ENCODE assay signal across 1 cellular context in genomic region chr11:46295312-46295995, GRCh38.
TF ChIP-seq lines count a peak whose summit lies in the region.

No MANE protein-coding gene starts in this region.

TF ChIP-seq in WTC11, 78 proteins besides CTCF, POLR2A, EP300 and RAD21 (continued from another document):
- no peak for TF ChIP-seq ZNF512 (CRISPR knock-in tag; IDR thresholded peaks at IDR 0.05; ENCODE audit: borderline replicate concordance)
- peak; percentile 80; the same call in 1 of the 2 replicates for TF ChIP-seq TCF7 (CRISPR knock-in tag; IDR thresholded peaks at IDR 0.05; ENCODE audit: low read depth)
- peak; percentile 93; the same call in 1 of the 2 replicates for TF ChIP-seq TEAD1 (CRISPR knock-in tag; IDR thresholded peaks at IDR 0.05)
- TF ChIP-seq TP53 (CRISPR knock-in tag; IDR thresholded peaks at IDR 0.05), result 0 out of 2 replicates have a peak, but pooled peaks have one; percentile 68
- no peak for TF ChIP-seq ERG (CRISPR knock-in tag; IDR thresholded peaks at IDR 0.05)
- TF ChIP-seq IRF2 (CRISPR knock-in tag; IDR thresholded peaks at IDR 0.05; ENCODE audit: borderline replicate concordance, low read depth), result no peak
- no peak for TF ChIP-seq CREB1 (CRISPR knock-in tag; IDR thresholded peaks at IDR 0.05)
- TF ChIP-seq NFYB (CRISPR knock-in tag; conservative IDR thresholded peaks at IDR 0.05; ENCODE audit: low read depth), result peak; percentile 89
- TF ChIP-seq ATF1 (CRISPR knock-in tag; IDR thresholded peaks at IDR 0.05), result peak; percentile 67; the same call in 1 of the 2 replicates
- TF ChIP-seq JUN (CRISPR knock-in tag; IDR thresholded peaks at IDR 0.05), result no peak; the same call in 1 of the 2 replicates
- no peak for TF ChIP-seq RORB (CRISPR knock-in tag; IDR thresholded peaks at IDR 0.05)
- TF ChIP-seq HMGXB4 (CRISPR knock-in tag; IDR thresholded peaks at IDR 0.05), result peak; percentile 70; the same call in 1 of the 2 replicates
- TF ChIP-seq ETV6 (CRISPR knock-in tag; IDR thresholded peaks at IDR 0.05), result peak; percentile 55; the same call in 1 of the 2 replicates
- no peak for TF ChIP-seq NR3C1 (CRISPR knock-in tag; conservative IDR thresholded peaks at IDR 0.05; ENCODE audit: low read depth)
- no peak for TF ChIP-seq AR (CRISPR knock-in tag; IDR thresholded peaks at IDR 0.05)
- 0 out of 2 replicates have a peak, but pooled peaks have one; percentile 48 for TF ChIP-seq ZNF138 (CRISPR knock-in tag; conservative IDR thresholded peaks at IDR 0.05)
- TF ChIP-seq E2F4 (CRISPR knock-in tag; IDR thresholded peaks at IDR 0.05; ENCODE audit: borderline replicate concordance, low read depth), result peak; percentile 55; the same call in 1 of the 2 replicates
- no peak for TF ChIP-seq MXD4 (CRISPR knock-in tag; IDR thresholded peaks at IDR 0.05; ENCODE audit: borderline replicate concordance)
- TF ChIP-seq GTF2I (CRISPR knock-in tag; conservative IDR thresholded peaks at IDR 0.05), result no peak
- no peak for TF ChIP-seq PRDM15 (CRISPR knock-in tag; IDR thresholded peaks at IDR 0.05)
- no peak for TF ChIP-seq ZNF425 (CRISPR knock-in tag; conservative IDR thresholded peaks at IDR 0.05)
- no peak for TF ChIP-seq ZSCAN18 (CRISPR knock-in tag; IDR thresholded peaks at IDR 0.05)
- TF ChIP-seq ATF2 (CRISPR knock-in tag; IDR thresholded peaks at IDR 0.05; ENCODE audit: borderline replicate concordance, low read depth), result peak; percentile 71; the same call in 1 of the 2 replicates
- TF ChIP-seq ZNF219 (CRISPR knock-in tag; IDR thresholded peaks at IDR 0.05; ENCODE audit: borderline replicate concordance), result 0 out of 2 replicates have a peak, but pooled peaks have one; percentile 78
- TF ChIP-seq ZMAT4 (CRISPR knock-in tag; IDR thresholded peaks at IDR 0.05), result no peak
- no peak for TF ChIP-seq NR2C2 (CRISPR knock-in tag; IDR thresholded peaks at IDR 0.05)
- TF ChIP-seq ESRRA (CRISPR knock-in tag; IDR thresholded peaks at IDR 0.05; ENCODE audit: borderline replicate concordance), result 0 out of 2 replicates have a peak, but pooled peaks have one; percentile 11
- TF ChIP-seq PRRX2 (CRISPR knock-in tag; IDR thresholded peaks at IDR 0.05), result no peak
- no peak for TF ChIP-seq GRHL2 (CRISPR knock-in tag; IDR thresholded peaks at IDR 0.05; ENCODE audit: insufficient replicate concordance, severe bottlenecking)
